In the genomic region with DNA sequence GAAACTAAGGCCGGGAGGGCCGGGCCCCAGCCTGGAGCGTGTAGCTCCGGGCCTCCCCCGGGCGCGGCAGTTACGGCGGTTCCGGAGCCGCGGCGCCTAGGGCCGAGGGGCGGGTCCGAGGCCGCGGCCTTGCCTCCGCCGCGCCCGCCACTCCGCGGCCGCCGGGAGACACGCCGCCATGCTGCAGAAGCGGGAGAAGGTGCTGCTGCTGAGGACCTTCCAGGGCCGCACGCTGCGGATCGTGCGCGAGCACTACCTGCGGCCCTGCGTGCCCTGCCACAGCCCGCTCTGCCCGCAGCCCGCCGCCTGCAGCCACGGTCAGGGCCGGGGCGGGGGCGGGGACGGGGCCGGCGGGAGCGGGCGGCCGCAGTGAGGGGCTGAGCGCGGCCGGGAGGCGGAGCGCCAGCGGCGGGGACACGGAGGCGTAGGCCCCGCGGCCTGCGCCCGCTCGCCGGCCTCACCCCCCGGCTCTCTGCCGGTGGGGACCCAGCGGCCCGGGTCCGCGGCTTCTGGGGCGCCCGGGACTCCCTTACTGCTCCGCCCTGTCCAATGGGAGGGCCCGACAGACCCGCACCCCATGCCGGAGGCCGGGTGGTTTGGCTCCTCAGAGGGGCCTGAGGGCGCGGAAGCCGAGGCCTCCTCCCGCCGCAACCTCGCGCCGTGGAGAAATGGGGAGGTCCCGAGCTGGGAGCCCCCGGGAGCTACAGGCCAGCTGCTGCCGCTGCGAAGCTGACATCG, we compare ENCODE assay signal across 7 cellular contexts. TPM values are rescaled to one million over a fixed set of nuclear protein-coding genes. Genes with fewer than 3 reads are reported as not detected.
DNase-seq lines count a peak whose midpoint lies in the region; ATAC-seq and TF ChIP-seq lines count a peak whose summit lies in the region.

A gene (plus strand): TSS at position 150 of the 738 bp plus-strand sequence. CDS start 29 bp downstream, at position 179.

- TF ChIP-seq POLR2A in GM15510 (IDR thresholded peaks at IDR 0.05; ENCODE audit: borderline replicate concordance, extremely low read depth, insufficient read length) = peak; percentile 71

- DNase-seq in NCI-H1105 (lab: John Stamatoyannopoulos, UW) (peak; percentile 76), cerebellum (ENCODE audit: low spot score) (peak; percentile 65)
- peak; percentile 59 for DNase-seq in stimulated activated CD4-positive, alpha-beta T cell treated with anti-CD3 and anti-CD28 coated beads, Interleukin-1b, Interleukin-23, amount 100 ng/mL, for 48 hours

- ATAC-seq in HG02588 (IDR thresholded peaks at IDR 0.05; ENCODE audit: unreplicated experiment) = peak; percentile 65
- peak; percentile 84 for ATAC-seq in activated CD4-positive, CD25-positive, alpha-beta regulatory T cell treated with anti-CD3 and anti-CD28 coated beads, Interleukin-2, amount 50 U/mL, for 24 hours

- peak within 1 kb of the TSS; percentile 88 for H3K27ac ChIP-seq in layer of hippocampus (ENCODE audit: low read depth, low read length)

- no peaks in the 10 kb centered on the region for H3K27me3 ChIP-seq in layer of hippocampus (ENCODE audit: control insufficient read depth, insufficient read depth, low read length)

RNA-seq across cellular contexts. Expression of the gene that starts here (rescaled TPM):
- 36.4 TPM for total RNA-seq in cerebellum

Comparison
In these comparisons a context has a peak if more than half of its experiments do, and no peak if none do; other contexts are left out.
1. Peak in every context shown above with its lines: DNase-seq, ATAC-seq and H3K27ac ChIP-seq.